1 cellular context compared by ENCODE assay signal in the genomic region with DNA sequence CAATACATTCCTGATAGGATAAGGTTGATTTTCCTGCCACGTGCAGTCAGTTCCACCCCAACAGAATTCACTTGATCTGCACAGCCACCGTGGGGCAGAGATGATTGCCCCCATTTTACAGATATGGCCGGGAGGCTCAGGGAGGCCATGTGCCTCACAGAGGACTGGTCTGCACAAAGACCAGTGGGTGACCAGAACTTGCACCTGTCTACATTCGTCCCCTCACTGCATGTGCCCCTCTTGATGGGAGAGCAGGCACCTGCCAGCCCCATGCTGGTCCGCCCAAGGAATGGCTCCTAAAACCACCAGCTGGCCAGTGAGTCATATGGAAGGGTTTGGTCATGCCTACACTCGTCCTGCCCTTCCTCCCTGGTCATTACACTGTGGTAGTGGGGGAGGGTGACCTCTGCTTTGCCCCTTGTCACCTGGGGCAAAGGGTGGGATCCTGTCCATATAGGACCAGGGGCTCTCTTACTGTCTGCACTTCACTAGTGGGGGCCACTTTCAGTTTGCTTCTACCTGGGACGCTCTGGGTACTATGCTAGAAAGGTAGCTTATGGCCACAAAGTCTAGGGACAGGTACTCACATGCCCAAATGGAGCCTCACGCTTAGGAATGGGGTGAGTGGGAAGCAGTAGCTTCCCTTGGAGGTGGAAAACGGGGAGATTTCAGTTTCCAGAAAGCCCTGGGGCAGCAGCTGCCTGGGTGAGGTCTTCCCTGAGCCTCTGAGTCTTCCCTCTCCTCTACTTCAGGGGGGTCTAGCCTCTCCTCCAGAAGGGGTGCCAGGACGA.
A peak's percentile ranks its signal among the peaks of the same experiment; 100 is the strongest.
TF ChIP-seq lines count a peak whose summit lies in the region.

No MANE protein-coding gene starts in this region.

TF ChIP-seq in SK-N-SH, 30 proteins besides CTCF, POLR2A, EP300 and RAD21 (continued from another document):
- TF ChIP-seq, protein P1, sequence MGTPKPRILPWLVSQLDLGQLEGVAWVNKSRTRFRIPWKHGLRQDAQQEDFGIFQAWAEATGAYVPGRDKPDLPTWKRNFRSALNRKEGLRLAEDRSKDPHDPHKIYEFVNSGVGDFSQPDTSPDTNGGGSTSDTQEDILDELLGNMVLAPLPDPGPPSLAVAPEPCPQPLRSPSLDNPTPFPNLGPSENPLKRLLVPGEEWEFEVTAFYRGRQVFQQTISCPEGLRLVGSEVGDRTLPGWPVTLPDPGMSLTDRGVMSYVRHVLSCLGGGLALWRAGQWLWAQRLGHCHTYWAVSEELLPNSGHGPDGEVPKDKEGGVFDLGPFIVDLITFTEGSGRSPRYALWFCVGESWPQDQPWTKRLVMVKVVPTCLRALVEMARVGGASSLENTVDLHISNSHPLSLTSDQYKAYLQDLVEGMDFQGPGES (IDR thresholded peaks at IDR 0.05; ENCODE audit: low read depth, low read length) = no peak
- TF ChIP-seq RFX5 (IDR thresholded peaks at IDR 0.05; ENCODE audit: low read length) (no peak), CHD2 (IDR thresholded peaks at IDR 0.05; ENCODE audit: low read length, partially characterized antibody) (no peak), RCOR1 (IDR thresholded peaks at IDR 0.05; ENCODE audit: low read length) (no peak), RXRA (IDR thresholded peaks at IDR 0.05; ENCODE audit: borderline replicate concordance, low read depth) (no peak), NFIC (IDR thresholded peaks at IDR 0.05; ENCODE audit: borderline replicate concordance) (no peak), POLR2AphosphoS5 (IDR thresholded peaks at IDR 0.05; ENCODE audit: low read depth, low read length) (peak; percentile 51), MXI1 (IDR thresholded peaks at IDR 0.05; ENCODE audit: low read depth, low read length) (no peak), FOXM1 (IDR thresholded peaks at IDR 0.05; ENCODE audit: low read depth) (no peak), EZH2phosphoT487 (IDR thresholded peaks at IDR 0.05; ENCODE audit: borderline replicate concordance, low read depth) (no peak), GATA2 (CRISPR knock-in tag; IDR thresholded peaks at IDR 0.05) (no peak), NRF1 (IDR thresholded peaks at IDR 0.05; ENCODE audit: low read depth, low read length) (no peak), FOXJ3 (CRISPR knock-in tag; IDR thresholded peaks at IDR 0.05) (no peak), YY1 (IDR thresholded peaks at IDR 0.05; ENCODE audit: low read depth) (no peak), TAF1 (IDR thresholded peaks at IDR 0.05; ENCODE audit: borderline replicate concordance, low read depth, low read length) (no peak), GABPA (IDR thresholded peaks at IDR 0.05; ENCODE audit: low read depth) (no peak), JUND (IDR thresholded peaks at IDR 0.05) (no peak), SMC3 (IDR thresholded peaks at IDR 0.05; ENCODE audit: low read depth, low read length) (no peak), FOSL2 (IDR thresholded peaks at IDR 0.05; ENCODE audit: borderline replicate concordance, low read depth) (peak; percentile 49; the same call in 1 of the 2 replicates), MEF2A (IDR thresholded peaks at IDR 0.05; ENCODE audit: borderline replicate concordance, low read depth) (no peak), SIN3A (IDR thresholded peaks at IDR 0.05; ENCODE audit: borderline replicate concordance, low read depth, low read length) (peak; percentile 14; the same call in 1 of the 2 replicates), TEAD4 (IDR thresholded peaks at IDR 0.05; ENCODE audit: borderline replicate concordance, insufficient read depth) (no peak)
- TF ChIP-seq, protein P2, sequence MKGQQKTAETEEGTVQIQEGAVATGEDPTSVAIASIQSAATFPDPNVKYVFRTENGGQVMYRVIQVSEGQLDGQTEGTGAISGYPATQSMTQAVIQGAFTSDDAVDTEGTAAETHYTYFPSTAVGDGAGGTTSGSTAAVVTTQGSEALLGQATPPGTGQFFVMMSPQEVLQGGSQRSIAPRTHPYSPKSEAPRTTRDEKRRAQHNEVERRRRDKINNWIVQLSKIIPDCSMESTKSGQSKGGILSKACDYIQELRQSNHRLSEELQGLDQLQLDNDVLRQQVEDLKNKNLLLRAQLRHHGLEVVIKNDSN (IDR thresholded peaks at IDR 0.05; ENCODE audit: borderline replicate concordance, low read depth) = no peak
- TF ChIP-seq, protein P3, sequence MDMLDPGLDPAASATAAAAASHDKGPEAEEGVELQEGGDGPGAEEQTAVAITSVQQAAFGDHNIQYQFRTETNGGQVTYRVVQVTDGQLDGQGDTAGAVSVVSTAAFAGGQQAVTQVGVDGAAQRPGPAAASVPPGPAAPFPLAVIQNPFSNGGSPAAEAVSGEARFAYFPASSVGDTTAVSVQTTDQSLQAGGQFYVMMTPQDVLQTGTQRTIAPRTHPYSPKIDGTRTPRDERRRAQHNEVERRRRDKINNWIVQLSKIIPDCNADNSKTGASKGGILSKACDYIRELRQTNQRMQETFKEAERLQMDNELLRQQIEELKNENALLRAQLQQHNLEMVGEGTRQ (IDR thresholded peaks at IDR 0.05; ENCODE audit: borderline replicate concordance, low read depth, low read length) = no peak
- TF ChIP-seq, protein P4, sequence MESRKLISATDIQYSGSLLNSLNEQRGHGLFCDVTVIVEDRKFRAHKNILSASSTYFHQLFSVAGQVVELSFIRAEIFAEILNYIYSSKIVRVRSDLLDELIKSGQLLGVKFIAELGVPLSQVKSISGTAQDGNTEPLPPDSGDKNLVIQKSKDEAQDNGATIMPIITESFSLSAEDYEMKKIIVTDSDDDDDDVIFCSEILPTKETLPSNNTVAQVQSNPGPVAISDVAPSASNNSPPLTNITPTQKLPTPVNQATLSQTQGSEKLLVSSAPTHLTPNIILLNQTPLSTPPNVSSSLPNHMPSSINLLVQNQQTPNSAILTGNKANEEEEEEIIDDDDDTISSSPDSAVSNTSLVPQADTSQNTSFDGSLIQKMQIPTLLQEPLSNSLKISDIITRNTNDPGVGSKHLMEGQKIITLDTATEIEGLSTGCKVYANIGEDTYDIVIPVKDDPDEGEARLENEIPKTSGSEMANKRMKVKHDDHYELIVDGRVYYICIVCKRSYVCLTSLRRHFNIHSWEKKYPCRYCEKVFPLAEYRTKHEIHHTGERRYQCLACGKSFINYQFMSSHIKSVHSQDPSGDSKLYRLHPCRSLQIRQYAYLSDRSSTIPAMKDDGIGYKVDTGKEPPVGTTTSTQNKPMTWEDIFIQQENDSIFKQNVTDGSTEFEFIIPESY (IDR thresholded peaks at IDR 0.05; ENCODE audit: borderline replicate concordance, low read depth) = no peak
- TF ChIP-seq, protein P5, sequence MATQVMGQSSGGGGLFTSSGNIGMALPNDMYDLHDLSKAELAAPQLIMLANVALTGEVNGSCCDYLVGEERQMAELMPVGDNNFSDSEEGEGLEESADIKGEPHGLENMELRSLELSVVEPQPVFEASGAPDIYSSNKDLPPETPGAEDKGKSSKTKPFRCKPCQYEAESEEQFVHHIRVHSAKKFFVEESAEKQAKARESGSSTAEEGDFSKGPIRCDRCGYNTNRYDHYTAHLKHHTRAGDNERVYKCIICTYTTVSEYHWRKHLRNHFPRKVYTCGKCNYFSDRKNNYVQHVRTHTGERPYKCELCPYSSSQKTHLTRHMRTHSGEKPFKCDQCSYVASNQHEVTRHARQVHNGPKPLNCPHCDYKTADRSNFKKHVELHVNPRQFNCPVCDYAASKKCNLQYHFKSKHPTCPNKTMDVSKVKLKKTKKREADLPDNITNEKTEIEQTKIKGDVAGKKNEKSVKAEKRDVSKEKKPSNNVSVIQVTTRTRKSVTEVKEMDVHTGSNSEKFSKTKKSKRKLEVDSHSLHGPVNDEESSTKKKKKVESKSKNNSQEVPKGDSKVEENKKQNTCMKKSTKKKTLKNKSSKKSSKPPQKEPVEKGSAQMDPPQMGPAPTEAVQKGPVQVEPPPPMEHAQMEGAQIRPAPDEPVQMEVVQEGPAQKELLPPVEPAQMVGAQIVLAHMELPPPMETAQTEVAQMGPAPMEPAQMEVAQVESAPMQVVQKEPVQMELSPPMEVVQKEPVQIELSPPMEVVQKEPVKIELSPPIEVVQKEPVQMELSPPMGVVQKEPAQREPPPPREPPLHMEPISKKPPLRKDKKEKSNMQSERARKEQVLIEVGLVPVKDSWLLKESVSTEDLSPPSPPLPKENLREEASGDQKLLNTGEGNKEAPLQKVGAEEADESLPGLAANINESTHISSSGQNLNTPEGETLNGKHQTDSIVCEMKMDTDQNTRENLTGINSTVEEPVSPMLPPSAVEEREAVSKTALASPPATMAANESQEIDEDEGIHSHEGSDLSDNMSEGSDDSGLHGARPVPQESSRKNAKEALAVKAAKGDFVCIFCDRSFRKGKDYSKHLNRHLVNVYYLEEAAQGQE (IDR thresholded peaks at IDR 0.05; ENCODE audit: low read depth, low read length) = no peak
- TF ChIP-seq, protein P6, sequence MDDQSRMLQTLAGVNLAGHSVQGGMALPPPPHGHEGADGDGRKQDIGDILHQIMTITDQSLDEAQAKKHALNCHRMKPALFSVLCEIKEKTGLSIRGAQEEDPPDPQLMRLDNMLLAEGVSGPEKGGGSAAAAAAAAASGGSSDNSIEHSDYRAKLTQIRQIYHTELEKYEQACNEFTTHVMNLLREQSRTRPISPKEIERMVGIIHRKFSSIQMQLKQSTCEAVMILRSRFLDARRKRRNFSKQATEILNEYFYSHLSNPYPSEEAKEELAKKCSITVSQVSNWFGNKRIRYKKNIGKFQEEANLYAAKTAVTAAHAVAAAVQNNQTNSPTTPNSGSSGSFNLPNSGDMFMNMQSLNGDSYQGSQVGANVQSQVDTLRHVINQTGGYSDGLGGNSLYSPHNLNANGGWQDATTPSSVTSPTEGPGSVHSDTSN (IDR thresholded peaks at IDR 0.05) = peak; percentile 19; the same call in 1 of the 2 replicates
